Comparison of ENCODE assay signal across 8 cellular contexts in the genomic region with DNA sequence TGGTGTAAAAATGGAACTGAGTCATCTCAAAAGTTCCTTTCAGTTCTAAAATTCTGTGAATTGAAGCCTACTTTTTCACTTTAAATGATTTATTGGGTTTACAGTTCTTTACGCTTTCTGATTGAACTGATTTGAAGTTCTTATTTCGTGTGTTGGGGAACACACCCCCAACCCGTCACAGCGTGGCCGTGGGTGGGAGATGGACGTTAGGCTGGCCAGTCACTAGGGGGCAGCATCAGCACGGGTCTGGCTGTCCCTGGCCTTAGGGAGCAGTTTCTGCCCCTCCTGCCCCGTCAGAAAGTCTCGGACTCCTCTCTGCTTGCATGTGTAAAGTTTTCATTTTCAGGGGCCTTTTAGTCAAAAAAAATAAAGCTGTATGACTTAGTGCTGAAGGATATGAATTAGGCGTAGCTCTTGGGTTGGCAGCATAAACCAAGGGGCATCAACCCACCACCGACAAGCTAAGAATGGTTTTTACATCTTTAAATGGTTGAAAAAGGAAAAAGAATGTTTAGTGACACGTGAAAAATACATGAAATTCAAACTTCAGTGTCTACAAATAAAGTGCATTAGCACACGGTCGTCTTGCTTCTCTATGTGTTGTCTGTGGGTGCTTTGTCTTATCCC.
A peak's percentile ranks its signal among the peaks of the same experiment; 100 is the strongest.
DNase-seq lines count a peak whose midpoint lies in the region; ATAC-seq and TF ChIP-seq lines count a peak whose summit lies in the region.

No MANE protein-coding gene starts in this region.

- H4K20me1 ChIP-seq in DOHH2 (ENCODE audit: control insufficient read depth, insufficient read depth, low read depth, low read length) = peaks cover 3% of the 10 kb centered on the region; the same call in 1 of the 2 replicates

- H3K79me2 ChIP-seq in DOHH2 (ENCODE audit: control insufficient read depth, low read length) = no peaks in the 10 kb centered on the region

- H3K9me3 ChIP-seq in DOHH2 (ENCODE audit: control insufficient read depth, insufficient read depth, low read length) = no peaks in the 10 kb centered on the region

- peak; percentile 84 for TF ChIP-seq CTCF in DOHH2 (IDR thresholded peaks at IDR 0.05; ENCODE audit: low read depth, low read length, poor library complexity, severe bottlenecking)

- peaks cover 15% of the 10 kb centered on the region for H3K4me1 ChIP-seq in DOHH2 (ENCODE audit: control insufficient read depth, low read length)

- intact Hi-C loops in cardiac septum (cut with DNase I) = loop anchor here (5.0 to 10.0 kb wide), 2 partner anchors 126 to 401 kb away; partner anchors contain the start of genes PIGN and RELCH

- peaks cover 12% of the 10 kb centered on the region for H3K36me3 ChIP-seq in DOHH2 (ENCODE audit: control insufficient read depth, low read length)

- H3K4me2 ChIP-seq in DOHH2 (ENCODE audit: low read length) = no peak overlapping the region

- peaks cover 5% of the 10 kb centered on the region; the same call in 1 of the 2 replicates for H3F3A ChIP-seq in DOHH2 (ENCODE audit: control insufficient read depth, insufficient read depth)

- H3K27ac ChIP-seq in DOHH2 (ENCODE audit: low read depth, low read length) = no peak overlapping the region

- ATAC-seq in GM21723 (IDR thresholded peaks at IDR 0.05; ENCODE audit: unreplicated experiment) (peak; percentile 76), HG03457 (IDR thresholded peaks at IDR 0.05; ENCODE audit: unreplicated experiment) (no peak)

- H3K27me3 ChIP-seq in DOHH2 (ENCODE audit: control insufficient read depth, low read length) = no peaks in the 10 kb centered on the region

- peak; percentile 68 for DNase-seq in LoVo (ENCODE audit: low spot score)
- DNase-seq in SKM-1 (lab: John Stamatoyannopoulos, UW; ENCODE audit: unreplicated experiment) = peak; percentile 11
- DNase-seq in activated naive CD8-positive, alpha-beta T cell treated with anti-CD3 and anti-CD28 coated beads, Interleukin-2, amount 50 U/mL, for 16 hours (ENCODE audit: low read depth, low spot score) = peak; percentile 43
- DNase-seq in cardiac septum (ENCODE audit: low spot score) = peak; percentile 83
- peak; percentile 37 for DNase-seq in pulmonary artery endothelial cell (ENCODE audit: low read depth, low spot score)

- no peaks in the 10 kb centered on the region for H3K9me2 ChIP-seq in DOHH2 (replicated peaks; ENCODE audit: control insufficient read depth, low read length)

- no peak overlapping the region for H3K4me3 ChIP-seq in DOHH2 (ENCODE audit: low read length)

Comparison
In these comparisons a context has a peak if more than half of its experiments do, and no peak if none do; other contexts are left out.
1. DNase-seq: peak in every context shown above with its lines; median percentile 83 in cardiac septum; 68 in LoVo; 43 in activated naive CD8-positive, alpha-beta T cell treated with anti-CD3 and anti-CD28 coated beads, Interleukin-2, amount 50 U/mL, for 16 hours; 37 in pulmonary artery endothelial cell; 11 in SKM-1.